1 cellular context compared by ENCODE assay signal in genomic region chr6:8059129-8059528, GRCh38.
TF ChIP-seq lines count a peak whose summit lies in the region.

No MANE protein-coding gene starts in this region.

TF ChIP-seq in K562, 482 proteins besides CTCF, POLR2A, EP300 and RAD21:
- peak; percentile 59 for TF ChIP-seq DEAF1 (CRISPR knock-in tag; IDR thresholded peaks at IDR 0.05)
- no peak for TF ChIP-seq DIDO1 (tag; IDR thresholded peaks at IDR 0.05; ENCODE audit: low read depth)
- TF ChIP-seq TAF15 (IDR thresholded peaks at IDR 0.05; ENCODE audit: low read depth, low read length), result no peak
- TF ChIP-seq SPI1 (IDR thresholded peaks at IDR 0.05; ENCODE audit: borderline replicate concordance, low read depth, low read length), result no peak
- no peak for TF ChIP-seq PBX2 (CRISPR knock-in tag; IDR thresholded peaks at IDR 0.05; ENCODE audit: low read depth)
- no peak for TF ChIP-seq PBX2 (tag; conservative IDR thresholded peaks at IDR 0.05; ENCODE audit: low read depth)
- TF ChIP-seq HDAC1 (IDR thresholded peaks at IDR 0.05), result no peak
- peak; percentile 72; the same call in 1 of the 2 replicates for TF ChIP-seq MEF2A (IDR thresholded peaks at IDR 0.05; ENCODE audit: control insufficient read depth, low read depth, low read length)
- no peak for TF ChIP-seq DNMT1 (IDR thresholded peaks at IDR 0.05)
